Comparison of ENCODE assay signal across 23 cellular contexts in the genomic region with DNA sequence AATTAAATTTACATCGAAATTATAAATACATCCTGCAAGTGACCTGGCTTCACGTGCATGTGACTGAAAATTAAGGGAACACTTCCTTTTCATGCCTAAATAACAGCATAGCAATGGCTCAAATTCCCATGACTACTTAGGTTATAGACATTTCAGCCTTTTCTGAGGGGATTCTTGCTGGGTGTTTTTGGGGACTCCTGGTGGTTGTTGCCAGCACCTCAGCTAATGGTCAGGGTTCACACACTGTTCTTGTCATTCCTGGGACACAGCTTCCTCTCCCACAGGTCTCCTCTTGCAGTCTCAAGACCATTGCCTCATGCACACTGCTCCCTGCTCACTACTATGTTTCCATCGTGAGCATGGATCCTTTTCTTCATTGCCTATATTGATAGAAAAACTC.
A peak's percentile ranks its signal among the peaks of the same experiment; 100 is the strongest.
DNase-seq lines count a peak whose midpoint lies in the region; ATAC-seq, FAIRE-seq and TF ChIP-seq lines count a peak whose summit lies in the region.
"Had no signal": no experiment of that assay in that cellular context is flagged by ENCODE, and none has a peak within 500 bp of the region (broad histone marks: within the 10 kb centered on the region; RNA-seq: fewer than 3 reads in every experiment).

No MANE protein-coding gene starts in this region.

- no peak overlapping the region for H2AFZ ChIP-seq in astrocyte (ENCODE audit: low read depth, low read length)

- peaks cover 7% of the 10 kb centered on the region for H3K27me3 Mint-ChIP-seq in HFFc6 (ENCODE audit: insufficient read depth)
- H3K27me3 Mint-ChIP-seq in astrocyte (ENCODE audit: low read depth, unreplicated experiment) = peaks cover 6% of the 10 kb centered on the region
- peaks cover 0 to 1% of the 10 kb centered on the region in 2 donors for H3K27me3 Mint-ChIP-seq in CD8-positive, alpha-beta memory T cell
- H3K27me3 Mint-ChIP-seq: brain had no signal

- peak; percentile 2; the same call in 1 of the 2 replicates for TF ChIP-seq CTCF in BE2C (IDR thresholded peaks at IDR 0.05; ENCODE audit: low read depth, low read length)
- peak; percentile 43; the same call in 1 of the 2 replicates for TF ChIP-seq CTCF in HFFc6 (IDR thresholded peaks at IDR 0.05)
- peak; percentile 8 for TF ChIP-seq CTCF in astrocyte (IDR thresholded peaks at IDR 0.05; ENCODE audit: insufficient read depth, low read depth, low read length)
- TF ChIP-seq CTCF in fibroblast of the aortic adventitia (IDR thresholded peaks at IDR 0.05; ENCODE audit: insufficient read depth, low read length) = peak; percentile 9
- TF ChIP-seq CTCF in mucosa of descending colon (IDR thresholded peaks at IDR 0.05) = no peak

- H3K36me3 Mint-ChIP-seq in HFFc6 (ENCODE audit: low read depth) = no peaks in the 10 kb centered on the region
- no peaks in the 10 kb centered on the region for H3K36me3 Mint-ChIP-seq in astrocyte (ENCODE audit: low read depth, unreplicated experiment)
- H3K36me3 Mint-ChIP-seq in CD8-positive, alpha-beta memory T cell = no peaks in the 10 kb centered on the region
- H3K36me3 Mint-ChIP-seq: activated naive CD4-positive, alpha-beta T cell treated with anti-CD3 and anti-CD28 coated beads, Interleukin-2, amount 50 U/mL, for 72 hours; brain; CD8-positive, alpha-beta T cell; naive thymus-derived CD4-positive, alpha-beta T cell had no signal

- POLR2A ChIA-PET in CD8-positive, alpha-beta memory T cell (lab: Charles Lee) = no interaction called here

- no peak overlapping the region for H3K4me3 Mint-ChIP-seq in HFFc6
- H3K4me3 Mint-ChIP-seq in astrocyte (ENCODE audit: unreplicated experiment) = no peak overlapping the region
- H3K4me3 Mint-ChIP-seq in CD8-positive, alpha-beta memory T cell = no peak overlapping the region
- H3K4me3 Mint-ChIP-seq: activated T-cell treated with anti-CD3 and anti-CD28 coated beads, Interleukin-2, amount 50 U/mL, for 72 hours; brain; CD8-positive, alpha-beta T cell; naive thymus-derived CD4-positive, alpha-beta T cell had no signal

- H3K4me2 ChIP-seq in astrocyte (ENCODE audit: low read length) = no peak overlapping the region

- H3K4me1 ChIP-seq in BE2C (no peaks in the 10 kb centered on the region), astrocyte (ENCODE audit: insufficient read depth, low read length) (no peaks in the 10 kb centered on the region), mucosa of descending colon (ENCODE audit: low read depth) (no peaks in the 10 kb centered on the region)
- H3K4me1 ChIP-seq in CD8-positive, alpha-beta memory T cell (ENCODE audit: insufficient read depth, low read length) = no peaks in the 10 kb centered on the region
- H3K4me1 ChIP-seq: pancreas, uterus had no signal

- no peaks in the 10 kb centered on the region for H3K36me3 ChIP-seq in BE2C
- H3K36me3 ChIP-seq in astrocyte (ENCODE audit: insufficient read depth, low read length) = no peaks in the 10 kb centered on the region
- H3K36me3 ChIP-seq in CD8-positive, alpha-beta memory T cell (ENCODE audit: insufficient read depth, low read length) = no peaks in the 10 kb centered on the region
- no peaks in the 10 kb centered on the region for H3K36me3 ChIP-seq in mucosa of descending colon (ENCODE audit: low read depth)
- H3K36me3 ChIP-seq: pancreas, uterus had no signal

- no peak overlapping the region for H3K27ac ChIP-seq in astrocyte (ENCODE audit: low read depth, low read length)
- H3K27ac ChIP-seq in CD8-positive, alpha-beta memory T cell (ENCODE audit: low read depth, low read length) = no peak overlapping the region
- H3K27ac ChIP-seq: pancreas, uterus had no signal

- CTCF ChIA-PET in CD8-positive, alpha-beta memory T cell (lab: Charles Lee) = no interaction called here

- H3K27me3 ChIP-seq in BE2C = no peaks in the 10 kb centered on the region
- H3K27me3 ChIP-seq in astrocyte (ENCODE audit: insufficient read depth, low read length) = no peaks in the 10 kb centered on the region
- H3K27me3 ChIP-seq in CD8-positive, alpha-beta memory T cell (ENCODE audit: insufficient read depth, low read length, poor library complexity, severe bottlenecking) = no peaks in the 10 kb centered on the region
- H3K27me3 ChIP-seq: pancreas, uterus had no signal

- no peaks in the 10 kb centered on the region for H4K20me1 ChIP-seq in astrocyte (ENCODE audit: insufficient read depth, low read length)

- H3K4me1 Mint-ChIP-seq in HFFc6 (ENCODE audit: low read depth) (no peaks in the 10 kb centered on the region; the same call in 1 of the 2 replicates), astrocyte (ENCODE audit: low read depth, unreplicated experiment) (no peaks in the 10 kb centered on the region)
- no peaks in the 10 kb centered on the region for H3K4me1 Mint-ChIP-seq in CD8-positive, alpha-beta memory T cell
- H3K4me1 Mint-ChIP-seq: naive thymus-derived CD4-positive, alpha-beta T cell had no signal

- H3K4me3 ChIP-seq in BE2C (ENCODE audit: low read depth, low read length) = no peak overlapping the region
- no peak overlapping the region for H3K4me3 ChIP-seq in astrocyte (ENCODE audit: insufficient read depth, low read depth, low read length)
- H3K4me3 ChIP-seq in fibroblast of the aortic adventitia (ENCODE audit: low read depth, low read length) = no peak overlapping the region
- H3K4me3 ChIP-seq in CD8-positive, alpha-beta memory T cell (ENCODE audit: low read length) = no peak overlapping the region
- no peak overlapping the region for H3K4me3 ChIP-seq in mucosa of descending colon
- H3K4me3 ChIP-seq: GM12878, lung, pancreas, uterus had no signal

- H3K9ac ChIP-seq in astrocyte (ENCODE audit: low read length) = no peak overlapping the region

- intact Hi-C loops in mucosa of descending colon (cut with DNase I, micrococcal nuclease) = no loop called here

- DNase-seq in BE2C = no peak
- no peak for DNase-seq in HFFc6
- no peak for DNase-seq in astrocyte (ENCODE audit: low read depth)
- no peak for DNase-seq in fibroblast of the aortic adventitia (ENCODE audit: low read depth)
- no peak for DNase-seq in CD8-positive, alpha-beta memory T cell
- DNase-seq in mucosa of descending colon = no peak
- DNase-seq in HPDE6-E6E7 (ENCODE audit: extremely low spot score) = no peak
- no peak for DNase-seq in MV-4-11 (lab: John Stamatoyannopoulos, UW)
- DNase-seq: activated T-cell treated with anti-CD3 and anti-CD28 coated beads, Interleukin-2, amount 50 U/mL, for 72 hours; CD8-positive, alpha-beta T cell; EL; naive thymus-derived CD4-positive, alpha-beta T cell; NCI-H187; NCI-H446; pancreas; uterus had no signal

- H3K27ac Mint-ChIP-seq in HFFc6 (no peak overlapping the region), astrocyte (ENCODE audit: unreplicated experiment) (no peak overlapping the region)
- H3K27ac Mint-ChIP-seq in CD8-positive, alpha-beta memory T cell = no peak overlapping the region
- H3K27ac Mint-ChIP-seq: activated naive CD4-positive, alpha-beta T cell treated with anti-CD3 and anti-CD28 coated beads, Interleukin-2, amount 50 U/mL, for 72 hours; activated T-cell treated with anti-CD3 and anti-CD28 coated beads, Interleukin-2, amount 50 U/mL, for 72 hours; brain; CD8-positive, alpha-beta T cell; naive thymus-derived CD4-positive, alpha-beta T cell had no signal

- H3K79me2 ChIP-seq in astrocyte (ENCODE audit: insufficient read depth, low read length) = no peaks in the 10 kb centered on the region

- no peaks in the 10 kb centered on the region for H3K9me3 ChIP-seq in BE2C
- no peaks in the 10 kb centered on the region for H3K9me3 ChIP-seq in astrocyte (ENCODE audit: insufficient read depth, low read depth, low read length)
- H3K9me3 ChIP-seq in CD8-positive, alpha-beta memory T cell (ENCODE audit: low read length) = no peaks in the 10 kb centered on the region
- H3K9me3 ChIP-seq in mucosa of descending colon = no peaks in the 10 kb centered on the region
- H3K9me3 ChIP-seq: pancreas, uterus had no signal

- no peaks in the 10 kb centered on the region for H3K9me3 Mint-ChIP-seq in HFFc6
- H3K9me3 Mint-ChIP-seq in astrocyte (ENCODE audit: unreplicated experiment) = peaks cover 5% of the 10 kb centered on the region
- H3K9me3 Mint-ChIP-seq in CD8-positive, alpha-beta memory T cell = peaks cover 0 to 10% (median 0%) of the 10 kb centered on the region in 5 donors
- H3K9me3 Mint-ChIP-seq: activated naive CD4-positive, alpha-beta T cell treated with anti-CD3 and anti-CD28 coated beads, Interleukin-2, amount 50 U/mL, for 72 hours had no signal

- ATAC-seq in mucosa of descending colon = no peak
- ATAC-seq: activated naive CD4-positive, alpha-beta T cell treated with anti-CD3 and anti-CD28 coated beads, Interleukin-2, amount 50 U/mL, for 72 hours; activated T-cell treated with anti-CD3 and anti-CD28 coated beads, Interleukin-2, amount 50 U/mL, for 72 hours; CD8-positive, alpha-beta T cell; GM12878; naive thymus-derived CD4-positive, alpha-beta T cell; pancreas; Right ventricle myocardium inferior had no signal

- no peak for FAIRE-seq in astrocyte (lab: Jason Lieb, UNC)
- FAIRE-seq: GM12878, HTR-8/SVneo, islet of Langerhans had no signal
